17 cellular contexts compared by ENCODE assay signal in genomic region chr7:33805630-33806233, GRCh38.
A peak's percentile ranks its signal among the peaks of the same experiment; 100 is the strongest.
DNase-seq lines count a peak whose midpoint lies in the region; ATAC-seq, FAIRE-seq and TF ChIP-seq lines count a peak whose summit lies in the region.
"Had no signal": no experiment of that assay in that cellular context is flagged by ENCODE, and none has a peak within 500 bp of the region (broad histone marks: within the 10 kb centered on the region; RNA-seq: fewer than 3 reads in every experiment).

No MANE protein-coding gene starts in this region.

- H3K36me3 Mint-ChIP-seq in activated naive CD4-positive, alpha-beta T cell treated with anti-CD3 and anti-CD28 coated beads, Interleukin-2, amount 10 ng/mL, durations not matched to agents 7 days and 5 days = no peaks in the 10 kb centered on the region
- H3K36me3 Mint-ChIP-seq: T-cell had no signal

- no peak for TF ChIP-seq POLR2A in GM12891 (IDR thresholded peaks at IDR 0.05; ENCODE audit: low read depth, low read length)

- no peaks in the 10 kb centered on the region for H3K36me3 ChIP-seq in left ventricle myocardium inferior

- ATAC-seq in GM21528 (IDR thresholded peaks at IDR 0.05; ENCODE audit: low FRiP score, unreplicated experiment) = no peak
- ATAC-seq: GM12878, T-cell had no signal

- intact Hi-C loops in left ventricle myocardium inferior (cut with micrococcal nuclease) = no loop called here

- peak; percentile 56 for DNase-seq in HCEC 1CT
- peak; percentile 75 for DNase-seq in astrocyte of the hippocampus (ENCODE audit: low read depth, low spot score)
- DNase-seq in left ventricle myocardium inferior = no peak
- peak; percentile 33 for DNase-seq in renal cortical epithelial cell (ENCODE audit: low read depth)
- DNase-seq in GM12891 (ENCODE audit: insufficient read length, low spot score) = no peak
- no peak for DNase-seq in NCI-H187 (lab: John Stamatoyannopoulos, UW)
- no peak for DNase-seq in activated naive CD4-positive, alpha-beta T cell treated with anti-CD3 and anti-CD28 coated beads, Interleukin-2, amount 10 ng/mL, durations not matched to agents 7 days and 5 days
- DNase-seq: activated CD4-positive, alpha-beta T cell treated with anti-CD3 and anti-CD28 coated beads, Interleukin-2, amount 10 ng/mL, durations not matched to agents 24 days and 14 days; activated effector memory CD4-positive, alpha-beta T cell treated with Interleukin-2 at 50 U/mL for 16 hours; COR-L47; NCI-H1694 treated with DMSO at 0.1 percent for 48 hours; stimulated activated CD4-positive, alpha-beta T cell treated with anti-CD3 and anti-CD28 coated beads, Interleukin-4, amount 100 ng/mL, for 24 hours; T-cell had no signal

- CTCF ChIA-PET in activated naive CD4-positive, alpha-beta T cell treated with anti-CD3 and anti-CD28 coated beads, Interleukin-2, amount 10 ng/mL, durations not matched to agents 7 days and 5 days (lab: Charles Lee) = no interaction called here

- H3K4me3 ChIP-seq in left ventricle myocardium inferior = no peak overlapping the region
- H3K4me3 ChIP-seq: GM12878 had no signal

- H3K27ac Mint-ChIP-seq in activated naive CD4-positive, alpha-beta T cell treated with anti-CD3 and anti-CD28 coated beads, Interleukin-2, amount 10 ng/mL, durations not matched to agents 7 days and 5 days = no peak overlapping the region
- H3K27ac Mint-ChIP-seq: activated CD4-positive, alpha-beta T cell treated with anti-CD3 and anti-CD28 coated beads, Interleukin-2, amount 10 ng/mL, durations not matched to agents 24 days and 14 days; T-cell had no signal

- peaks cover 9% of the 10 kb centered on the region for H3K27me3 ChIP-seq in left ventricle myocardium inferior (ENCODE audit: low read depth)

- H3K4me1 ChIP-seq in left ventricle myocardium inferior = peaks cover 21% of the 10 kb centered on the region

- no peaks in the 10 kb centered on the region for H3K27me3 Mint-ChIP-seq in activated naive CD4-positive, alpha-beta T cell treated with anti-CD3 and anti-CD28 coated beads, Interleukin-2, amount 10 ng/mL, durations not matched to agents 7 days and 5 days
- H3K27me3 Mint-ChIP-seq: activated CD4-positive, alpha-beta T cell treated with anti-CD3 and anti-CD28 coated beads, Interleukin-2, amount 10 ng/mL, durations not matched to agents 24 days and 14 days had no signal

- H3K9me3 Mint-ChIP-seq in activated naive CD4-positive, alpha-beta T cell treated with anti-CD3 and anti-CD28 coated beads, Interleukin-2, amount 10 ng/mL, durations not matched to agents 7 days and 5 days = no peaks in the 10 kb centered on the region
- H3K9me3 Mint-ChIP-seq: activated CD4-positive, alpha-beta T cell treated with anti-CD3 and anti-CD28 coated beads, Interleukin-2, amount 10 ng/mL, durations not matched to agents 24 days and 14 days; T-cell had no signal

- no peak overlapping the region for H3K4me3 Mint-ChIP-seq in activated naive CD4-positive, alpha-beta T cell treated with anti-CD3 and anti-CD28 coated beads, Interleukin-2, amount 10 ng/mL, durations not matched to agents 7 days and 5 days
- H3K4me3 Mint-ChIP-seq: activated CD4-positive, alpha-beta T cell treated with anti-CD3 and anti-CD28 coated beads, Interleukin-2, amount 10 ng/mL, durations not matched to agents 24 days and 14 days; T-cell had no signal

- peak overlapping the region; percentile 60 for H3K27ac ChIP-seq in left ventricle myocardium inferior (replicated peaks)

- no peaks in the 10 kb centered on the region for H3K9me3 ChIP-seq in left ventricle myocardium inferior (replicated peaks)

- no peaks in the 10 kb centered on the region for H3K4me1 Mint-ChIP-seq in activated naive CD4-positive, alpha-beta T cell treated with anti-CD3 and anti-CD28 coated beads, Interleukin-2, amount 10 ng/mL, durations not matched to agents 7 days and 5 days
- H3K4me1 Mint-ChIP-seq: activated CD4-positive, alpha-beta T cell treated with anti-CD3 and anti-CD28 coated beads, Interleukin-2, amount 10 ng/mL, durations not matched to agents 24 days and 14 days; T-cell had no signal

- no peak for TF ChIP-seq CTCF in left ventricle myocardium inferior (IDR thresholded peaks at IDR 0.05; ENCODE audit: borderline replicate concordance)

- FAIRE-seq in GM12891 (lab: Jason Lieb, UNC) = no peak
- FAIRE-seq: GM12878, GM19239, H1 had no signal

TF ChIP-seq in GM12891, 5 proteins besides CTCF, POLR2A, EP300 and RAD21:
- TF ChIP-seq POU2F2 (IDR thresholded peaks at IDR 0.05; ENCODE audit: low read depth, low read length) (no peak), POLR2AphosphoS5 (IDR thresholded peaks at IDR 0.05; ENCODE audit: low read depth, low read length) (no peak), SPI1 (IDR thresholded peaks at IDR 0.05; ENCODE audit: low read depth, low read length) (no peak), PAX5 (IDR thresholded peaks at IDR 0.05; ENCODE audit: insufficient read depth, low read length, severe bottlenecking) (no peak), TAF1 (IDR thresholded peaks at IDR 0.05; ENCODE audit: low read depth, low read length) (no peak)

Comparison
In these comparisons a context has a peak if more than half of its experiments do, and no peak if none do; other contexts are left out.
1. DNase-seq: peak in HCEC 1CT (single experiment), astrocyte of the hippocampus (single experiment) and renal cortical epithelial cell (single experiment); none in left ventricle myocardium inferior (single experiment), GM12891 (single experiment), NCI-H187 (0 of 2) and activated naive CD4-positive, alpha-beta T cell treated with anti-CD3 and anti-CD28 coated beads, Interleukin-2, amount 10 ng/mL, durations not matched to agents 7 days and 5 days (single experiment).